Comparison of ENCODE assay signal across 10 cellular contexts in the genomic region with DNA sequence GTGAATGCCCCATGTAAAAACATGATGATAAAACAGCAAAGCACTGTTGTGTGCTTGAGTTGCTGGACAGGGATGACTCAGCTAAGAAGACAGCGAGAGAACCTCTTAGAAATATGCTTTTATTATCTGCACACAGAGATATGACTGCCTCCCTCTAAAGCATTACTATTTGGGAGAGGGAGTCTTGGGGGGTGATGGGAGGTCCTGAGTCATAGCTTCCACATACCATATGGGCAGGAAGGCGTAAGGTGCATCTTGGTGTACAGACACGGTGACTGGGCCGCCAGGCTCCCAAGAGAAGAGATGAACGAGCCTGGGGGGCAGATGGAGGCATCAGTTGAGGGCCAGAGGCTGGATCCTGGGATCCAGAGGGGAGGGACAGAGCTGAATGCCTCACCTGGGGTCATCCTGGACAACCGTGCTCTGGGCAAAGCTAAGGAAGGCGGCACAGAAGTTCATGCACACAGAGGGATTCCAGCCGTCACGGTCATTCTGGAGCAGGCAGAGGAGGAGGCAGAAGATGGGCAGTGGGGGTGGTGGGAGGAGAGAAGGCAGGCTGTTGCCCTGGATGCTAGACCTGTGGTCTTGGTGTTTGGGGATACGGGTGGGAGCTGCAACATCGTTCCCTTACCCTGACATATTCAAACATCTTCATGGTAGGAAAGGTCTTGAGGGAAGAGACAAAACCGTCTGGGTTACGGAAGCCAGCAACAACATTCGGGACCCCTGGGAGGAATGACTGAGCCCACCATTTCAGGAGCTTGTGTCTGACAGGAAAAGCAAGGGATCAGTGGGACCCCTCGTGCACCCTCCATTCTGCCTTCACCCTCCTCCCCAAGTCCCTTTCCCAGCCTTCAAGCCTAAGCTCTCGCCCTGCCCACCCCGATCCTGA. TPM values are rescaled to one million over a fixed set of nuclear protein-coding genes. Genes with fewer than 3 reads are reported as not detected.
DNase-seq lines count a peak whose midpoint lies in the region; ATAC-seq and TF ChIP-seq lines count a peak whose summit lies in the region.
"Had no signal": no experiment of that assay in that cellular context is flagged by ENCODE, and none has a peak within 500 bp of the region (broad histone marks: within the 10 kb centered on the region; RNA-seq: fewer than 3 reads in every experiment).

No MANE protein-coding gene starts in this region.

- peaks cover 34% of the 10 kb centered on the region for H3K4me1 Mint-ChIP-seq in CD4-positive, alpha-beta T cell (ENCODE audit: low read depth)

- peaks cover 6% of the 10 kb centered on the region for H3K27me3 Mint-ChIP-seq in CD4-positive, alpha-beta T cell

- H3K4me3 Mint-ChIP-seq in CD4-positive, alpha-beta T cell: peak overlapping the region; percentile 49

- H3K36me3 Mint-ChIP-seq in CD4-positive, alpha-beta T cell (ENCODE audit: low read depth): peaks cover 82% of the 10 kb centered on the region

- no peak for TF ChIP-seq CTCF in CD4-positive, alpha-beta T cell (IDR thresholded peaks at IDR 0.05)
- TF ChIP-seq CTCF in coronary artery (IDR thresholded peaks at IDR 0.05) (no peak), omental fat pad (IDR thresholded peaks at IDR 0.05) (no peak)

- no peak for DNase-seq in CD4-positive, alpha-beta T cell
- DNase-seq in MG63 (no peak), coronary artery (ENCODE audit: low spot score) (no peak), omental fat pad (ENCODE audit: low spot score) (no peak), MV-4-11 (lab: John Stamatoyannopoulos, UW) (no peak), epidermal melanocyte (ENCODE audit: insufficient read length, low spot score) (no peak)

- ATAC-seq in CD4-positive, alpha-beta T cell (ENCODE audit: poor library complexity): no peak
- ATAC-seq in omental fat pad (ENCODE audit: low FRiP score) (peak; percentile 5), HG02970 (IDR thresholded peaks at IDR 0.05; ENCODE audit: low FRiP score, unreplicated experiment) (no peak), HG03175 (IDR thresholded peaks at IDR 0.05; ENCODE audit: unreplicated experiment) (no peak)

- CTCF ChIA-PET in CD4-positive, alpha-beta T cell (lab: Charles Lee): interaction anchor here (0.6 kb wide), 1 partner anchor 140 kb away, joined by 4 read pairs; no protein-coding TSS in a partner anchor

- H3K4me3 ChIP-seq in MG63: peak overlapping the region; percentile 78; the same call in 1 of the 2 replicates
- H3K4me3 ChIP-seq in coronary artery: peak overlapping the region; percentile 75

- no peaks in the 10 kb centered on the region for H3K9me3 Mint-ChIP-seq in CD4-positive, alpha-beta T cell

- no peaks in the 10 kb centered on the region for H3K27me3 ChIP-seq in CD4-positive, alpha-beta T cell (ENCODE audit: control insufficient read depth, insufficient read depth, low read length)
- no peaks in the 10 kb centered on the region for H3K27me3 ChIP-seq in MG63
- H3K27me3 ChIP-seq: SJSA1, suprapubic skin had no signal

- H3K36me3 ChIP-seq in MG63: peaks cover 11% of the 10 kb centered on the region

- H3K27ac ChIP-seq in CD4-positive, alpha-beta T cell (ENCODE audit: low read depth, low read length): peak overlapping the region; percentile 3
- peak overlapping the region in 1 of 2 donors; percentile 98 for H3K27ac ChIP-seq in coronary artery
- H3K27ac ChIP-seq: SJSA1 had no signal

- H3K27ac Mint-ChIP-seq in CD4-positive, alpha-beta T cell: peak overlapping the region; percentile 100

- POLR2A ChIA-PET in CD4-positive, alpha-beta T cell (lab: Charles Lee): interaction anchor here (0.5 to 6.7 kb wide), 2 partner anchors 12 to 124 kb away, joined by 3 to 102 read pairs; a partner anchor contains a TSS

- H3K9me3 ChIP-seq in CD4-positive, alpha-beta T cell (ENCODE audit: control insufficient read depth, low read length): no peaks in the 10 kb centered on the region
- H3K9me3 ChIP-seq in MG63: no peaks in the 10 kb centered on the region
- H3K9me3 ChIP-seq: SJSA1, suprapubic skin had no signal

- intact Hi-C loops in CD4-positive, alpha-beta T cell (cut with DNase I, micrococcal nuclease): loop anchor here in 1 of 2 experiments (10.0 kb wide), 2 partner anchors 205 to 815 kb away; a partner anchor contains a TSS

RNA-seq across cellular contexts. Expression of a gene that starts 2.0 kb away (rescaled TPM):
- 10 to 100 TPM; 30.0 to 31.1 TPM for total RNA-seq in CD4-positive, alpha-beta T cell
- 9.8 and 13.7 TPM in 2 replicates for total RNA-seq in MG63 (2014; rRNA removed; shearing (Covaris generic); ENCODE audit: low replicate concordance)
- 10 to 100 TPM; 15.6 to 19.9 (median 18.4) TPM for total RNA-seq in omental fat pad

RNA-seq across cellular contexts. Expression of a gene that starts 11.0 kb away (rescaled TPM):
- total RNA-seq in CD4-positive, alpha-beta T cell: 100 to 1,000 TPM; 133 to 141 TPM
- 22.9 and 25.2 TPM in 2 replicates for total RNA-seq in MG63 (2014; rRNA removed; shearing (Covaris generic); ENCODE audit: low replicate concordance)
- total RNA-seq in omental fat pad: 10 to 100 TPM; 31.3 to 50.8 (median 44.8) TPM

RNA-seq across cellular contexts. Expression of a gene that starts 11.2 kb away (rescaled TPM):
- 10 to 100 TPM; 53.8 to 58.2 TPM for total RNA-seq in CD4-positive, alpha-beta T cell
- 111 and 131 TPM in 2 replicates for total RNA-seq in MG63 (2014; rRNA removed; shearing (Covaris generic); ENCODE audit: low replicate concordance)
- 10 to 100 TPM; 67.0 to 94.0 (median 75.0) TPM for total RNA-seq in omental fat pad

RNA-seq across cellular contexts. Expression of a gene that starts 11.9 kb away (rescaled TPM):
- total RNA-seq in CD4-positive, alpha-beta T cell: 1 to 10 TPM; 4.2 TPM
- 0.26 TPM in 1 of 2 replicates, not detected in the other for total RNA-seq in MG63 (2014; rRNA removed; shearing (Covaris generic); ENCODE audit: low replicate concordance)
- total RNA-seq in omental fat pad: 100 to 1,000 TPM in 3 of 4 donors, 10 to 100 TPM in 1; 16.6 to 652 (median 239) TPM

RNA-seq across cellular contexts. Expression of a gene that starts 24.1 kb away (rescaled TPM):
- total RNA-seq in CD4-positive, alpha-beta T cell: 1 to 10 TPM; 1.5 to 2.2 TPM
- 2.2 and 6.9 TPM in 2 replicates for total RNA-seq in MG63 (2014; rRNA removed; shearing (Covaris generic); ENCODE audit: low replicate concordance)
- 1,000 to 10,000 TPM in 1 of 4 donors, 100 to 1,000 TPM in 2, 10 to 100 TPM in 1; 16.7 to 1,024 (median 264) TPM for total RNA-seq in omental fat pad
